In genomic region chr1:208241541-208241940, GRCh38 we compare ENCODE assay signal across 14 cellular contexts.
A peak's percentile ranks its signal among the peaks of the same experiment; 100 is the strongest.
DNase-seq lines count a peak whose midpoint lies in the region; ATAC-seq and TF ChIP-seq lines count a peak whose summit lies in the region.
"Had no signal": no experiment of that assay in that cellular context is flagged by ENCODE, and none has a peak within 500 bp of the region (broad histone marks: within the 10 kb centered on the region; RNA-seq: fewer than 3 reads in every experiment).

No MANE protein-coding gene starts in this region.

- TF ChIP-seq CTCF in tibial artery (IDR thresholded peaks at IDR 0.05), result no peak

- DNase-seq in DMS53 (lab: John Stamatoyannopoulos, UW), result peak; percentile 30
- DNase-seq in DMS53 treated with DMSO at 0.1 percent for 48 hours (lab: John Stamatoyannopoulos, UW; ENCODE audit: unreplicated experiment), result no peak
- DNase-seq in tibial artery, result no peak
- DNase-seq in NCI-H2107 (lab: John Stamatoyannopoulos, UW), result no peak
- DNase-seq: activated CD4-positive, CD25-positive, alpha-beta regulatory T cell treated with anti-CD3 and anti-CD28 coated beads, Interleukin-2, amount 50 U/mL, for 72 hours; DMS79; hippocampal formation; MG63; NCI-H524; stimulated activated CD4-positive, alpha-beta T cell treated with anti-CD3 and anti-CD28 coated beads, Interleukin-12 subunit alpha, Interleukin-12 subunit beta, amount 100 ng/mL, for 4 hours had no signal

- H3K27ac ChIP-seq in mucosa of rectum (ENCODE audit: low read depth in 2 of 2, low read length in 2 of 2) (peak overlapping the region; percentile 92 to 95), tibial artery (peak overlapping the region; percentile 86 to 89)

- H3K9ac ChIP-seq in endocrine pancreas (ENCODE audit: control insufficient read depth, insufficient read depth, low read length) (no peak overlapping the region), mucosa of rectum (ENCODE audit: low read depth in 1 of 2, low read length in 2 of 2) (peak overlapping the region; percentile 80 to 93)

- peak overlapping the region; percentile 54 for H3K4me3 ChIP-seq in endocrine pancreas (ENCODE audit: control insufficient read depth, insufficient read depth, low read length)
- H3K4me3 ChIP-seq in mucosa of rectum (ENCODE audit: low read length in 2 of 2), result peak overlapping the region; percentile 67 to 86
- peak overlapping the region; percentile 89 to 94 for H3K4me3 ChIP-seq in tibial artery
- H3K4me3 ChIP-seq: MG63 had no signal

- H3K9me3 ChIP-seq in endocrine pancreas (ENCODE audit: control insufficient read depth, low read length), result no peaks in the 10 kb centered on the region
- H3K9me3 ChIP-seq in mucosa of rectum (ENCODE audit: control insufficient read depth in 2 of 2, low read length in 2 of 2), result no peaks in the 10 kb centered on the region
- H3K9me3 ChIP-seq in tibial artery, result no peaks in the 10 kb centered on the region
- H3K9me3 ChIP-seq: MG63 had no signal

- H3K4me1 ChIP-seq in endocrine pancreas (ENCODE audit: control insufficient read depth, insufficient read depth, low read length) (peaks cover 10% of the 10 kb centered on the region), mucosa of rectum (ENCODE audit: control insufficient read depth in 2 of 2, insufficient read depth in 2 of 2, low read length in 2 of 2) (peaks cover 57 to 71% of the 10 kb centered on the region in 2 donors), tibial artery (peaks cover 0 to 71% (median 62%) of the 10 kb centered on the region in 4 donors)

- ATAC-seq in HG03039 (IDR thresholded peaks at IDR 0.05; ENCODE audit: unreplicated experiment) (no peak), HG03571 (IDR thresholded peaks at IDR 0.05; ENCODE audit: unreplicated experiment) (no peak)

- H3K27me3 ChIP-seq in endocrine pancreas (ENCODE audit: control insufficient read depth, insufficient read depth, low read length), result no peaks in the 10 kb centered on the region
- no peaks in the 10 kb centered on the region for H3K27me3 ChIP-seq in mucosa of rectum (ENCODE audit: control insufficient read depth in 2 of 2, insufficient read depth in 2 of 2, low read length in 2 of 2)
- H3K27me3 ChIP-seq in tibial artery, result no peaks in the 10 kb centered on the region

- intact Hi-C loops in tibial artery (cut with DNase I; ENCODE audit: low total_unique reads), result loop anchor here (5.0 to 10.0 kb wide), 3 partner anchors 39 to 357 kb away; no protein-coding TSS in a partner anchor

- H3K36me3 ChIP-seq in endocrine pancreas (ENCODE audit: control insufficient read depth, insufficient read depth, low read length) (no peaks in the 10 kb centered on the region), mucosa of rectum (ENCODE audit: control insufficient read depth in 2 of 2, insufficient read depth in 2 of 2, low read length in 2 of 2) (peaks cover 4 to 5% of the 10 kb centered on the region in 2 donors), tibial artery (no peaks in the 10 kb centered on the region)
- H3K36me3 ChIP-seq: MG63 had no signal
